Comparison of ENCODE assay signal across 1 cellular context in the genomic region with DNA sequence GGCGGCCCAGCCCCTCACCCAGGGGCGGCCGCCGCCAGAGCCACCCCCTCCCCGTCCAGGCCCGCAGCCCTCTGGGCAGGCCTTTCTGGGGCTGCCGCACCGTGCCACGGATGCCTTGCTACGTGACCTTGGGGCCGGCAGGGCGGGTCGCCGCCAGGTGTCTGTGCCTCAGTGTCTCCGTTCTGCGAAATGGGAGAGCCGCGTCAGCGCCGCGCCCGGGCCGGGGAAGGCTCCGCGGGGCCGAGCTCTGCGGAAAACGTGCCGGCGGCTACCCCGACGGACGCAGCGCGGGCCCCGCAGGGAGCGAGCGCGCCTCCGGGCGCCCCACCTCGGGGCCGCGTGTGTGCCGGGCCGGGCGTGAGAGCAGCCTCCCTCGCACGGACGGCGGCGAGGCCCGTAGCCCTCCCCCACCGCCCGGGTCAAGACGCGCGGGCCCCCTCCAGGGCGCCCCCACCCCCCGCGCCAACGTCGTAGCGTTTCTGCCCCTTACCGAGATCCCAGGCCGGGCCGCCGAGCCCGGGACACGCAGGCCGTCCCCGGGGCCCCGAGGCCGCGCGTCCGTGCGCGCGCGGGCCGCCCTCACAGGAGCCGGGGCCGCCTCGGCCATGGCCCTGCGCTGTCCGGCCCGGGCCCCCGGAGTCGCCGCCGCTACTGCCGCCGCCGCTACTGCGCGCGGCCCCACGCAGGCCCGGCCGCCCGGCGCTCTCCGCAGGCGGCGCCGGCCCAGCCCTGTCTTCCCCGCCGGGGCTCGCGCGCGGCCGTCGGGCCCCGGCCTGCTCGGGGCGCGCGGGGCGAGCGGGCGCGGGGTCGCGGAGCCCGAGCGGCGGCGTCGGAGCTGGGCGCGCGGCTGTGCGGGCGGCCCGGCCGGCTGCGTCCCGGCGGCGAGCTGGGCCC.
TF ChIP-seq lines count a peak whose summit lies in the region.

No MANE protein-coding gene starts in this region.

TF ChIP-seq in HepG2, 621 proteins besides CTCF, POLR2A, EP300 and RAD21 (continues in another document):
- TF ChIP-seq SMC3 (IDR thresholded peaks at IDR 0.05; ENCODE audit: low read length) (no peak), RCOR2 (CRISPR knock-in tag; IDR thresholded peaks at IDR 0.05) (no peak), CEBPB (IDR thresholded peaks at IDR 0.05; ENCODE audit: borderline replicate concordance, low read depth, low read length) (no peak), ZNF644 (CRISPR knock-in tag; IDR thresholded peaks at IDR 0.05; ENCODE audit: low read depth) (no peak), ISL2 (CRISPR knock-in tag; IDR thresholded peaks at IDR 0.05) (no peak), HES4 (CRISPR knock-in tag; IDR thresholded peaks at IDR 0.05; ENCODE audit: borderline replicate concordance) (no peak), TRIM24 (CRISPR knock-in tag; IDR thresholded peaks at IDR 0.05) (no peak), ZNF569 (CRISPR knock-in tag; IDR thresholded peaks at IDR 0.05; ENCODE audit: borderline replicate concordance) (no peak), SPEN (CRISPR knock-in tag; IDR thresholded peaks at IDR 0.05; ENCODE audit: low read depth) (no peak), KDM5B (CRISPR knock-in tag; IDR thresholded peaks at IDR 0.05; ENCODE audit: borderline replicate concordance) (peak; percentile 31; the same call in 1 of the 2 replicates), IRX3 (CRISPR knock-in tag; IDR thresholded peaks at IDR 0.05; ENCODE audit: borderline replicate concordance, low read depth) (peak; percentile 75; the same call in 1 of the 2 replicates), ZNF124 (CRISPR knock-in tag; IDR thresholded peaks at IDR 0.05) (no peak), ASH2L (IDR thresholded peaks at IDR 0.05; ENCODE audit: insufficient read length, low read depth, low read length) (peak; percentile 29), TBP (CRISPR knock-in tag; IDR thresholded peaks at IDR 0.05) (no peak), ZNF746 (CRISPR knock-in tag; IDR thresholded peaks at IDR 0.05) (peak; percentile 31; the same call in 1 of the 2 replicates), ZBTB7A (CRISPR knock-in tag; IDR thresholded peaks at IDR 0.05) (no peak), BHLHE40 (IDR thresholded peaks at IDR 0.05; ENCODE audit: low read length) (0 out of 2 replicates have a peak, but pooled peaks have one; percentile 17), ZNF552 (CRISPR knock-in tag; IDR thresholded peaks at IDR 0.05; ENCODE audit: borderline replicate concordance) (no peak), PHF8 (CRISPR knock-in tag; IDR thresholded peaks at IDR 0.05) (peak; percentile 66), ZNF672 (CRISPR knock-in tag; IDR thresholded peaks at IDR 0.05) (no peak), ZFY (CRISPR knock-in tag; IDR thresholded peaks at IDR 0.05) (peak; percentile 62), KDM1A (CRISPR knock-in tag; IDR thresholded peaks at IDR 0.05) (peak; percentile 68; the same call in 1 of the 2 replicates), ZMYM3 (CRISPR knock-in tag; IDR thresholded peaks at IDR 0.05) (peak; percentile 66), HNF4G (IDR thresholded peaks at IDR 0.05; ENCODE audit: borderline replicate concordance, low read depth, low read length) (no peak), HNF4G (CRISPR knock-in tag; IDR thresholded peaks at IDR 0.05; ENCODE audit: borderline replicate concordance, low read depth) (no peak), MAFF (IDR thresholded peaks at IDR 0.05; ENCODE audit: low read depth, low read length) (no peak), ZNF777 (CRISPR knock-in tag; IDR thresholded peaks at IDR 0.05) (peak; percentile 96), ZNF841 (CRISPR knock-in tag; IDR thresholded peaks at IDR 0.05; ENCODE audit: borderline replicate concordance) (no peak), ZSCAN25 (CRISPR knock-in tag; IDR thresholded peaks at IDR 0.05) (no peak), KDM2A (CRISPR knock-in tag; IDR thresholded peaks at IDR 0.05; ENCODE audit: borderline replicate concordance, low read depth) (peak; percentile 29; the same call in 1 of the 2 replicates), ZNF766 (CRISPR knock-in tag; IDR thresholded peaks at IDR 0.05; ENCODE audit: borderline replicate concordance) (no peak), CHCHD3 (CRISPR knock-in tag; IDR thresholded peaks at IDR 0.05) (no peak), HNRNPLL (IDR thresholded peaks at IDR 0.05; ENCODE audit: low read depth, low read length, poor library complexity, severe bottlenecking) (peak; percentile 17), ZFX (CRISPR knock-in tag; IDR thresholded peaks at IDR 0.05; ENCODE audit: low read depth) (peak; percentile 48)
- TF ChIP-seq, protein P1, sequence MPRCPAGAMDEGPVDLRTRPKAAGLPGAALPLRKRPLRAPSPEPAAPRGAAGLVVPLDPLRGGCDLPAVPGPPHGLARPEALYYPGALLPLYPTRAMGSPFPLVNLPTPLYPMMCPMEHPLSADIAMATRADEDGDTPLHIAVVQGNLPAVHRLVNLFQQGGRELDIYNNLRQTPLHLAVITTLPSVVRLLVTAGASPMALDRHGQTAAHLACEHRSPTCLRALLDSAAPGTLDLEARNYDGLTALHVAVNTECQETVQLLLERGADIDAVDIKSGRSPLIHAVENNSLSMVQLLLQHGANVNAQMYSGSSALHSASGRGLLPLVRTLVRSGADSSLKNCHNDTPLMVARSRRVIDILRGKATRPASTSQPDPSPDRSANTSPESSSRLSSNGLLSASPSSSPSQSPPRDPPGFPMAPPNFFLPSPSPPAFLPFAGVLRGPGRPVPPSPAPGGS (CRISPR knock-in tag; IDR thresholded peaks at IDR 0.05), result 0 out of 2 replicates have a peak, but pooled peaks have one; percentile 26
- TF ChIP-seq, protein P2, sequence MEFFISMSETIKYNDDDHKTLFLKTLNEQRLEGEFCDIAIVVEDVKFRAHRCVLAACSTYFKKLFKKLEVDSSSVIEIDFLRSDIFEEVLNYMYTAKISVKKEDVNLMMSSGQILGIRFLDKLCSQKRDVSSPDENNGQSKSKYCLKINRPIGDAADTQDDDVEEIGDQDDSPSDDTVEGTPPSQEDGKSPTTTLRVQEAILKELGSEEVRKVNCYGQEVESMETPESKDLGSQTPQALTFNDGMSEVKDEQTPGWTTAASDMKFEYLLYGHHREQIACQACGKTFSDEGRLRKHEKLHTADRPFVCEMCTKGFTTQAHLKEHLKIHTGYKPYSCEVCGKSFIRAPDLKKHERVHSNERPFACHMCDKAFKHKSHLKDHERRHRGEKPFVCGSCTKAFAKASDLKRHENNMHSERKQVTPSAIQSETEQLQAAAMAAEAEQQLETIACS (CRISPR knock-in tag; IDR thresholded peaks at IDR 0.05), result peak; percentile 53; the same call in 1 of the 2 replicates
- TF ChIP-seq, protein P3, sequence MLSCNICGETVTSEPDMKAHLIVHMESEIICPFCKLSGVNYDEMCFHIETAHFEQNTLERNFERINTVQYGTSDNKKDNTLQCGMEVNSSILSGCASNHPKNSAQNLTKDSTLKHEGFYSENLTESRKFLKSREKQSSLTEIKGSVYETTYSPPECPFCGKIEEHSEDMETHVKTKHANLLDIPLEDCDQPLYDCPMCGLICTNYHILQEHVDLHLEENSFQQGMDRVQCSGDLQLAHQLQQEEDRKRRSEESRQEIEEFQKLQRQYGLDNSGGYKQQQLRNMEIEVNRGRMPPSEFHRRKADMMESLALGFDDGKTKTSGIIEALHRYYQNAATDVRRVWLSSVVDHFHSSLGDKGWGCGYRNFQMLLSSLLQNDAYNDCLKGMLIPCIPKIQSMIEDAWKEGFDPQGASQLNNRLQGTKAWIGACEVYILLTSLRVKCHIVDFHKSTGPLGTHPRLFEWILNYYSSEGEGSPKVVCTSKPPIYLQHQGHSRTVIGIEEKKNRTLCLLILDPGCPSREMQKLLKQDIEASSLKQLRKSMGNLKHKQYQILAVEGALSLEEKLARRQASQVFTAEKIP (CRISPR knock-in tag; IDR thresholded peaks at IDR 0.05; ENCODE audit: borderline replicate concordance), result no peak
- TF ChIP-seq, protein P4, sequence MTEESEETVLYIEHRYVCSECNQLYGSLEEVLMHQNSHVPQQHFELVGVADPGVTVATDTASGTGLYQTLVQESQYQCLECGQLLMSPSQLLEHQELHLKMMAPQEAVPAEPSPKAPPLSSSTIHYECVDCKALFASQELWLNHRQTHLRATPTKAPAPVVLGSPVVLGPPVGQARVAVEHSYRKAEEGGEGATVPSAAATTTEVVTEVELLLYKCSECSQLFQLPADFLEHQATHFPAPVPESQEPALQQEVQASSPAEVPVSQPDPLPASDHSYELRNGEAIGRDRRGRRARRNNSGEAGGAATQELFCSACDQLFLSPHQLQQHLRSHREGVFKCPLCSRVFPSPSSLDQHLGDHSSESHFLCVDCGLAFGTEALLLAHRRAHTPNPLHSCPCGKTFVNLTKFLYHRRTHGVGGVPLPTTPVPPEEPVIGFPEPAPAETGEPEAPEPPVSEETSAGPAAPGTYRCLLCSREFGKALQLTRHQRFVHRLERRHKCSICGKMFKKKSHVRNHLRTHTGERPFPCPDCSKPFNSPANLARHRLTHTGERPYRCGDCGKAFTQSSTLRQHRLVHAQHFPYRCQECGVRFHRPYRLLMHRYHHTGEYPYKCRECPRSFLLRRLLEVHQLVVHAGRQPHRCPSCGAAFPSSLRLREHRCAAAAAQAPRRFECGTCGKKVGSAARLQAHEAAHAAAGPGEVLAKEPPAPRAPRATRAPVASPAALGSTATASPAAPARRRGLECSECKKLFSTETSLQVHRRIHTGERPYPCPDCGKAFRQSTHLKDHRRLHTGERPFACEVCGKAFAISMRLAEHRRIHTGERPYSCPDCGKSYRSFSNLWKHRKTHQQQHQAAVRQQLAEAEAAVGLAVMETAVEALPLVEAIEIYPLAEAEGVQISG (CRISPR knock-in tag; IDR thresholded peaks at IDR 0.05), result no peak
- TF ChIP-seq, protein P5, sequence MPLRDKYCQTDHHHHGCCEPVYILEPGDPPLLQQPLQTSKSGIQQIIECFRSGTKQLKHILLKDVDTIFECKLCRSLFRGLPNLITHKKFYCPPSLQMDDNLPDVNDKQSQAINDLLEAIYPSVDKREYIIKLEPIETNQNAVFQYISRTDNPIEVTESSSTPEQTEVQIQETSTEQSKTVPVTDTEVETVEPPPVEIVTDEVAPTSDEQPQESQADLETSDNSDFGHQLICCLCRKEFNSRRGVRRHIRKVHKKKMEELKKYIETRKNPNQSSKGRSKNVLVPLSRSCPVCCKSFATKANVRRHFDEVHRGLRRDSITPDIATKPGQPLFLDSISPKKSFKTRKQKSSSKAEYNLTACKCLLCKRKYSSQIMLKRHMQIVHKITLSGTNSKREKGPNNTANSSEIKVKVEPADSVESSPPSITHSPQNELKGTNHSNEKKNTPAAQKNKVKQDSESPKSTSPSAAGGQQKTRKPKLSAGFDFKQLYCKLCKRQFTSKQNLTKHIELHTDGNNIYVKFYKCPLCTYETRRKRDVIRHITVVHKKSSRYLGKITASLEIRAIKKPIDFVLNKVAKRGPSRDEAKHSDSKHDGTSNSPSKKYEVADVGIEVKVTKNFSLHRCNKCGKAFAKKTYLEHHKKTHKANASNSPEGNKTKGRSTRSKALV (CRISPR knock-in tag; IDR thresholded peaks at IDR 0.05), result 0 out of 2 replicates have a peak, but pooled peaks have one; percentile 0
- TF ChIP-seq, protein P6, sequence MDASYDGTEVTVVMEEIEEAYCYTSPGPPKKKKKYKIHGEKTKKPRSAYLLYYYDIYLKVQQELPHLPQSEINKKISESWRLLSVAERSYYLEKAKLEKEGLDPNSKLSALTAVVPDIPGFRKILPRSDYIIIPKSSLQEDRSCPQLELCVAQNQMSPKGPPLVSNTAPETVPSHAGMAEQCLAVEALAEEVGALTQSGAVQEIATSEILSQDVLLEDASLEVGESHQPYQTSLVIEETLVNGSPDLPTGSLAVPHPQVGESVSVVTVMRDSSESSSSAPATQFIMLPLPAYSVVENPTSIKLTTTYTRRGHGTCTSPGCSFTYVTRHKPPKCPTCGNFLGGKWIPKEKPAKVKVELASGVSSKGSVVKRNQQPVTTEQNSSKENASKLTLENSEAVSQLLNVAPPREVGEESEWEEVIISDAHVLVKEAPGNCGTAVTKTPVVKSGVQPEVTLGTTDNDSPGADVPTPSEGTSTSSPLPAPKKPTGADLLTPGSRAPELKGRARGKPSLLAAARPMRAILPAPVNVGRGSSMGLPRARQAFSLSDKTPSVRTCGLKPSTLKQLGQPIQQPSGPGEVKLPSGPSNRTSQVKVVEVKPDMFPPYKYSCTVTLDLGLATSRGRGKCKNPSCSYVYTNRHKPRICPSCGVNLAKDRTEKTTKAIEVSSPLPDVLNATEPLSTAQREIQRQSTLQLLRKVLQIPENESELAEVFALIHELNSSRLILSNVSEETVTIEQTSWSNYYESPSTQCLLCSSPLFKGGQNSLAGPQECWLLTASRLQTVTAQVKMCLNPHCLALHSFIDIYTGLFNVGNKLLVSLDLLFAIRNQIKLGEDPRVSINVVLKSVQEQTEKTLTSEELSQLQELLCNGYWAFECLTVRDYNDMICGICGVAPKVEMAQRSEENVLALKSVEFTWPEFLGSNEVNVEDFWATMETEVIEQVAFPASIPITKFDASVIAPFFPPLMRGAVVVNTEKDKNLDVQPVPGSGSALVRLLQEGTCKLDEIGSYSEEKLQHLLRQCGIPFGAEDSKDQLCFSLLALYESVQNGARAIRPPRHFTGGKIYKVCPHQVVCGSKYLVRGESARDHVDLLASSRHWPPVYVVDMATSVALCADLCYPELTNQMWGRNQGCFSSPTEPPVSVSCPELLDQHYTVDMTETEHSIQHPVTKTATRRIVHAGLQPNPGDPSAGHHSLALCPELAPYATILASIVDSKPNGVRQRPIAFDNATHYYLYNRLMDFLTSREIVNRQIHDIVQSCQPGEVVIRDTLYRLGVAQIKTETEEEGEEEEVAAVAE (CRISPR knock-in tag; IDR thresholded peaks at IDR 0.05; ENCODE audit: borderline replicate concordance), result no peak
- TF ChIP-seq, protein P7, sequence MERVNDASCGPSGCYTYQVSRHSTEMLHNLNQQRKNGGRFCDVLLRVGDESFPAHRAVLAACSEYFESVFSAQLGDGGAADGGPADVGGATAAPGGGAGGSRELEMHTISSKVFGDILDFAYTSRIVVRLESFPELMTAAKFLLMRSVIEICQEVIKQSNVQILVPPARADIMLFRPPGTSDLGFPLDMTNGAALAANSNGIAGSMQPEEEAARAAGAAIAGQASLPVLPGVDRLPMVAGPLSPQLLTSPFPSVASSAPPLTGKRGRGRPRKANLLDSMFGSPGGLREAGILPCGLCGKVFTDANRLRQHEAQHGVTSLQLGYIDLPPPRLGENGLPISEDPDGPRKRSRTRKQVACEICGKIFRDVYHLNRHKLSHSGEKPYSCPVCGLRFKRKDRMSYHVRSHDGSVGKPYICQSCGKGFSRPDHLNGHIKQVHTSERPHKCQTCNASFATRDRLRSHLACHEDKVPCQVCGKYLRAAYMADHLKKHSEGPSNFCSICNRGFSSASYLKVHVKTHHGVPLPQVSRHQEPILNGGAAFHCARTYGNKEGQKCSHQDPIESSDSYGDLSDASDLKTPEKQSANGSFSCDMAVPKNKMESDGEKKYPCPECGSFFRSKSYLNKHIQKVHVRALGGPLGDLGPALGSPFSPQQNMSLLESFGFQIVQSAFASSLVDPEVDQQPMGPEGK (CRISPR knock-in tag; IDR thresholded peaks at IDR 0.05), result peak; percentile 35
- TF ChIP-seq, protein P8, sequence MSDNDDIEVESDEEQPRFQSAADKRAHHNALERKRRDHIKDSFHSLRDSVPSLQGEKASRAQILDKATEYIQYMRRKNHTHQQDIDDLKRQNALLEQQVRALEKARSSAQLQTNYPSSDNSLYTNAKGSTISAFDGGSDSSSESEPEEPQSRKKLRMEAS (IDR thresholded peaks at IDR 0.05), result 0 out of 2 replicates have a peak, but pooled peaks have one; percentile 30
- TF ChIP-seq, protein P9, sequence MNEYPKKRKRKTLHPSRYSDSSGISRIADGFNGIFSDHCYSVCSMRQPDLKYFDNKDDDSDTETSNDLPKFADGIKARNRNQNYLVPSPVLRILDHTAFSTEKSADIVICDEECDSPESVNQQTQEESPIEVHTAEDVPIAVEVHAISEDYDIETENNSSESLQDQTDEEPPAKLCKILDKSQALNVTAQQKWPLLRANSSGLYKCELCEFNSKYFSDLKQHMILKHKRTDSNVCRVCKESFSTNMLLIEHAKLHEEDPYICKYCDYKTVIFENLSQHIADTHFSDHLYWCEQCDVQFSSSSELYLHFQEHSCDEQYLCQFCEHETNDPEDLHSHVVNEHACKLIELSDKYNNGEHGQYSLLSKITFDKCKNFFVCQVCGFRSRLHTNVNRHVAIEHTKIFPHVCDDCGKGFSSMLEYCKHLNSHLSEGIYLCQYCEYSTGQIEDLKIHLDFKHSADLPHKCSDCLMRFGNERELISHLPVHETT (CRISPR knock-in tag; conservative IDR thresholded peaks at IDR 0.05), result no peak
